Comparison of ENCODE assay signal across 34 cellular contexts in genomic region chr5:35133186-35133585, GRCh38.
"Had no signal": no experiment of that assay in that cellular context is flagged by ENCODE, and none has a peak within 500 bp of the region (broad histone marks: within the 10 kb centered on the region; RNA-seq: fewer than 3 reads in every experiment).

No MANE protein-coding gene starts in this region.

- H3K27ac Mint-ChIP-seq: activated CD4-positive, alpha-beta memory T cell treated with anti-CD3 and anti-CD28 coated beads, Interleukin-2, amount 10 ng/mL, durations not matched to agents 7 days and 5 days; activated CD8-positive, alpha-beta memory T cell treated with anti-CD3 and anti-CD28 coated beads, Interleukin-2, amount 10 ng/mL, durations not matched to agents 7 days and 5 days; activated naive CD4-positive, alpha-beta T cell treated with anti-CD3 and anti-CD28 coated beads, Interleukin-2, amount 50 U/mL, for 24 hours; activated naive CD8-positive, alpha-beta T cell treated with anti-CD3 and anti-CD28 coated beads, Interleukin-2, amount 10 ng/mL, durations not matched to agents 7 days and 5 days; activated T-cell treated with anti-CD3 and anti-CD28 coated beads, Interleukin-2, amount 50 U/mL, for 24 hours; activated T-helper 2 cell treated with anti-CD3 and anti-CD28 coated beads, Interferon-gamma antibody, Interleukin-2, Interleukin-4, amounts not matched to agents 10 μg/mL and 5 μg/mL and 100 μg/mL, durations not matched to agents 14 hours and 24 hours and 36 hours had no signal

- H3K27me3 ChIP-seq: ascending aorta, cardiac muscle cell, MG63 had no signal

- H3K27ac ChIP-seq: ascending aorta, cardiac muscle cell, RWPE1, WERI-Rb-1 had no signal

- H3K36me3 ChIP-seq: ascending aorta, cardiac muscle cell, MG63, WERI-Rb-1 had no signal

- H3K9me3 Mint-ChIP-seq: activated CD4-positive, alpha-beta memory T cell treated with anti-CD3 and anti-CD28 coated beads, Interleukin-2, amount 10 ng/mL, durations not matched to agents 7 days and 5 days; activated T-cell treated with anti-CD3 and anti-CD28 coated beads, Interleukin-2, amount 50 U/mL, for 24 hours; activated T-helper 2 cell treated with anti-CD3 and anti-CD28 coated beads, Interferon-gamma antibody, Interleukin-2, Interleukin-4, amounts not matched to agents 10 μg/mL and 5 μg/mL and 100 μg/mL, durations not matched to agents 14 hours and 24 hours and 36 hours had no signal

- H3K4me3 Mint-ChIP-seq: activated CD4-positive, alpha-beta memory T cell treated with anti-CD3 and anti-CD28 coated beads, Interleukin-2, amount 10 ng/mL, durations not matched to agents 7 days and 5 days; activated CD8-positive, alpha-beta memory T cell treated with anti-CD3 and anti-CD28 coated beads, Interleukin-2, amount 10 ng/mL, durations not matched to agents 7 days and 5 days; activated naive CD4-positive, alpha-beta T cell treated with anti-CD3 and anti-CD28 coated beads, Interleukin-2, amount 50 U/mL, for 24 hours; activated naive CD8-positive, alpha-beta T cell treated with anti-CD3 and anti-CD28 coated beads, Interleukin-2, amount 10 ng/mL, durations not matched to agents 7 days and 5 days; activated T-cell treated with anti-CD3 and anti-CD28 coated beads, Interleukin-2, amount 50 U/mL, for 24 hours; central memory CD8-positive, alpha-beta T cell had no signal

- H3K4me3 ChIP-seq: ascending aorta, cardiac muscle cell, MG63 had no signal

- H3K36me3 Mint-ChIP-seq: activated CD8-positive, alpha-beta memory T cell treated with anti-CD3 and anti-CD28 coated beads, Interleukin-2, amount 10 ng/mL, durations not matched to agents 7 days and 5 days; activated naive CD4-positive, alpha-beta T cell treated with anti-CD3 and anti-CD28 coated beads, Interleukin-2, amount 50 U/mL, for 24 hours; activated naive CD8-positive, alpha-beta T cell treated with anti-CD3 and anti-CD28 coated beads, Interleukin-2, amount 10 ng/mL, durations not matched to agents 7 days and 5 days had no signal

- H3K4me1 ChIP-seq: ascending aorta had no signal

- H3K9me3 ChIP-seq: ascending aorta, MG63 had no signal

- DNase-seq: activated CD4-positive, alpha-beta memory T cell treated with anti-CD3 and anti-CD28 coated beads, Interleukin-2, amount 10 ng/mL, durations not matched to agents 7 days and 5 days; activated CD4-positive, alpha-beta T cell treated with anti-CD3 and anti-CD28 coated beads for 1 hour; activated CD4-positive, alpha-beta T cell treated with anti-CD3 and anti-CD28 coated beads for 48 hours; activated CD4-positive, CD25-positive, alpha-beta regulatory T cell; activated CD8-positive, alpha-beta memory T cell treated with anti-CD3 and anti-CD28 coated beads for 24 hours; activated CD8-positive, alpha-beta memory T cell treated with anti-CD3 and anti-CD28 coated beads, Interleukin-2, amount 10 ng/mL, durations not matched to agents 7 days and 5 days; activated CD8-positive, alpha-beta memory T cell treated with anti-CD3 and anti-CD28 coated beads, Interleukin-2, amount 50 U/mL, for 48 hours; activated gamma-delta T cell; activated naive CD4-positive, alpha-beta T cell treated with Interleukin-2 at 50 U/mL for 16 hours; activated naive CD8-positive, alpha-beta T cell treated with anti-CD3 and anti-CD28 coated beads, Interleukin-2, amount 10 ng/mL, durations not matched to agents 7 days and 5 days; activated T-cell treated with anti-CD3 and anti-CD28 coated beads, Interleukin-2, amount 50 U/mL, for 24 hours; amygdala; Kasumi-1; MG63; NCI-H1048; NCI-H1105 treated with DMSO at 0.1 percent for 48 hours; NCI-H1436; NCI-H1694; NCI-H2029; NCI-H345; NCI-H524 treated with DMSO at 0.1 percent for 48 hours; SIG-M5; SW 1271; T-helper 1 cell; T-helper 2 cell; T-helper 9 cell; WERI-Rb-1 had no signal

- ATAC-seq: activated CD8-positive, alpha-beta memory T cell treated with anti-CD3 and anti-CD28 coated beads, Interleukin-2, amount 10 ng/mL, durations not matched to agents 7 days and 5 days; Right ventricle myocardium inferior had no signal
